Comparison of ENCODE assay signal across 22 cellular contexts in genomic region chr11:82979824-82980223, GRCh38.
DNase-seq lines count a peak whose midpoint lies in the region; ATAC-seq and TF ChIP-seq lines count a peak whose summit lies in the region.
"Had no signal": no experiment of that assay in that cellular context is flagged by ENCODE, and none has a peak within 500 bp of the region (broad histone marks: within the 10 kb centered on the region; RNA-seq: fewer than 3 reads in every experiment).

No MANE protein-coding gene starts in this region.

- peaks cover 47% of the 10 kb centered on the region for H3K4me1 Mint-ChIP-seq in chondrocyte (ENCODE audit: low read depth)
- H3K4me1 Mint-ChIP-seq in CD14-positive monocyte, result no peaks in the 10 kb centered on the region

- H3K27me3 Mint-ChIP-seq in chondrocyte (ENCODE audit: low read depth) (no peaks in the 10 kb centered on the region), CD14-positive monocyte (ENCODE audit: low read depth in 3 of 3) (no peaks in the 10 kb centered on the region)
- H3K27me3 Mint-ChIP-seq: activated CD8-positive, alpha-beta memory T cell treated with anti-CD3 and anti-CD28 coated beads, Interleukin-2, amount 10 ng/mL, durations not matched to agents 7 days and 5 days; activated T-helper 17 cell treated with anti-CD3 and anti-CD28 coated beads, Interleukin-2, amount 50 U/mL, for 72 hours; naive thymus-derived CD8-positive, alpha-beta T cell; type B pancreatic cell had no signal

- DNase-seq in SK-N-SH (no peak), OCI-LY7 (ENCODE audit: low spot score) (no peak), chondrocyte (ENCODE audit: low spot score) (no peak), epidermal melanocyte (ENCODE audit: insufficient read length, low spot score) (no peak), CD14-positive monocyte (ENCODE audit: low spot score) (no peak)
- DNase-seq: activated CD8-positive, alpha-beta memory T cell treated with anti-CD3 and anti-CD28 coated beads, Interleukin-2, amount 10 ng/mL, durations not matched to agents 7 days and 5 days; Calu3; naive thymus-derived CD8-positive, alpha-beta T cell; NCI-H1105 treated with DMSO at 0.1 percent for 48 hours; NCI-H446 treated with DMSO at 0.1 percent for 48 hours; stimulated activated naive CD8-positive, alpha-beta T cell treated with anti-CD3 and anti-CD28 coated beads, Interleukin-15, Interleukin-2, amounts not matched to agents 100 U/mL and 50 U/mL, for 24 hours had no signal

- H3K9me3 Mint-ChIP-seq in chondrocyte (ENCODE audit: low read depth), result no peaks in the 10 kb centered on the region
- no peaks in the 10 kb centered on the region for H3K9me3 Mint-ChIP-seq in CD14-positive monocyte
- H3K9me3 Mint-ChIP-seq: activated T-helper 17 cell treated with anti-CD3 and anti-CD28 coated beads, Interleukin-2, amount 50 U/mL, for 72 hours; T-helper 2 cell treated with Interferon-gamma antibody and Interleukin-4, amounts not matched to agents 5 μg/mL and 100 μg/mL, for 36 hours; type B pancreatic cell had no signal

- H3K79me2 ChIP-seq in SK-N-SH (ENCODE audit: insufficient read depth), result no peaks in the 10 kb centered on the region
- peaks cover 22% of the 10 kb centered on the region; the same call in 1 of the 2 replicates for H3K79me2 ChIP-seq in OCI-LY7 (ENCODE audit: insufficient read depth, low read depth, low read length)

- ATAC-seq in SK-N-SH treated with all-trans-retinoic acid at 6 μM for 48 hours (no peak; the same call in 2 of the 3 replicates), HG02852 (IDR thresholded peaks at IDR 0.05; ENCODE audit: unreplicated experiment) (no peak)
- ATAC-seq: activated CD8-positive, alpha-beta memory T cell treated with anti-CD3 and anti-CD28 coated beads, Interleukin-2, amount 10 ng/mL, durations not matched to agents 7 days and 5 days; naive thymus-derived CD8-positive, alpha-beta T cell had no signal

- H3F3A ChIP-seq in SK-N-SH (replicated peaks; ENCODE audit: insufficient read depth), result peaks cover 24% of the 10 kb centered on the region

- H3K27ac ChIP-seq in SK-N-SH (ENCODE audit: low read depth in 2 of 2, low read length in 1 of 2) (peak overlapping the region; percentile 43 to 76; a peak in 3 of 4 replicates), OCI-LY7 (ENCODE audit: low read depth, low read length, poor library complexity, severe bottlenecking) (peak overlapping the region; percentile 4)
- H3K27ac ChIP-seq: 22Rv1, BLaER1, cardiac muscle cell, prostate gland, SK-N-MC had no signal

- intact Hi-C loops in OCI-LY7 (cut with micrococcal nuclease; ENCODE audit: unreplicated experiment), result no loop called here
- intact Hi-C loops in CD14-positive monocyte (cut with micrococcal nuclease), result no loop called here

- H2AFZ ChIP-seq in SK-N-SH (ENCODE audit: low read depth), result no peak overlapping the region
- H2AFZ ChIP-seq in OCI-LY7 (ENCODE audit: low read length), result no peak overlapping the region

- H3K4me3 ChIP-seq in SK-N-SH (ENCODE audit: low read depth in 2 of 2, low read length in 1 of 2) (no peak overlapping the region), OCI-LY7 (ENCODE audit: low read depth, low read length, poor library complexity, severe bottlenecking) (no peak overlapping the region), skeletal muscle satellite cell (ENCODE audit: low read length) (peak overlapping the region; percentile 28)
- H3K4me3 ChIP-seq: BLaER1, cardiac muscle cell, prostate gland, SK-N-MC had no signal

- BruUV-seq in OCI-LY7 (replicated peaks; lab: Mats Ljungman, UMichigan), result no TSS peak

- H3K9me3 ChIP-seq in SK-N-SH (no peaks in the 10 kb centered on the region), OCI-LY7 (ENCODE audit: low read length) (no peaks in the 10 kb centered on the region; the same call in 1 of the 2 replicates), skeletal muscle satellite cell (replicated peaks; ENCODE audit: low read length) (no peaks in the 10 kb centered on the region)
- H3K9me3 ChIP-seq: BLaER1, prostate gland had no signal

- H3K9ac ChIP-seq in SK-N-SH (peak overlapping the region; percentile 33; the same call in 1 of the 2 replicates), skeletal muscle satellite cell (ENCODE audit: low read depth, low read length) (peak overlapping the region; percentile 43)
- H3K9ac ChIP-seq: BLaER1 had no signal

- H4K20me1 ChIP-seq in SK-N-SH (ENCODE audit: insufficient read depth), result no peaks in the 10 kb centered on the region
- H4K20me1 ChIP-seq in OCI-LY7 (ENCODE audit: insufficient read depth, low read length), result no peaks in the 10 kb centered on the region
- H4K20me1 ChIP-seq: BLaER1 had no signal

- H3K27me3 ChIP-seq in SK-N-SH (ENCODE audit: insufficient read depth) (no peaks in the 10 kb centered on the region), skeletal muscle satellite cell (ENCODE audit: control insufficient read depth, insufficient read depth, low read length) (no peaks in the 10 kb centered on the region)
- H3K27me3 ChIP-seq: BLaER1, cardiac muscle cell had no signal

- H3K36me3 ChIP-seq in SK-N-SH (replicated peaks in 1 of 2; ENCODE audit: control insufficient read depth in 1 of 2, insufficient read depth in 2 of 2, low read length in 1 of 2) (peaks cover 6 to 20% of the 10 kb centered on the region in 2 experiments), OCI-LY7 (ENCODE audit: insufficient read depth, low read length) (peaks cover 77% of the 10 kb centered on the region), skeletal muscle satellite cell (ENCODE audit: insufficient read depth, low read length) (peaks cover 17% of the 10 kb centered on the region)
- H3K36me3 ChIP-seq: cardiac muscle cell, prostate gland had no signal

- CTCF ChIA-PET in SK-N-SH (lab: Yijun Ruan, JAX), result no interaction called here
- CTCF ChIA-PET in OCI-LY7 (lab: Charles Lee; ENCODE audit: unreplicated experiment), result no interaction called here

- peaks cover 19% of the 10 kb centered on the region for H3K36me3 Mint-ChIP-seq in chondrocyte (ENCODE audit: low read depth)
- H3K36me3 Mint-ChIP-seq in CD14-positive monocyte, result no peaks in the 10 kb centered on the region

- H3K9me2 ChIP-seq in SK-N-SH (no peaks in the 10 kb centered on the region), OCI-LY7 (ENCODE audit: insufficient read depth, low read length) (no peaks in the 10 kb centered on the region)

- H3K4me3 Mint-ChIP-seq in chondrocyte (ENCODE audit: unreplicated experiment) (no peak overlapping the region), CD14-positive monocyte (no peak overlapping the region)
- H3K4me3 Mint-ChIP-seq: activated CD8-positive, alpha-beta memory T cell treated with anti-CD3 and anti-CD28 coated beads, Interleukin-2, amount 10 ng/mL, durations not matched to agents 7 days and 5 days; activated T-helper 17 cell treated with anti-CD3 and anti-CD28 coated beads, Interleukin-2, amount 50 U/mL, for 72 hours; naive thymus-derived CD8-positive, alpha-beta T cell; T-helper 2 cell treated with Interferon-gamma antibody and Interleukin-4, amounts not matched to agents 5 μg/mL and 100 μg/mL, for 36 hours; type B pancreatic cell had no signal

- H3K27ac Mint-ChIP-seq in chondrocyte (ENCODE audit: unreplicated experiment) (peak overlapping the region; percentile 88), CD14-positive monocyte (no peak overlapping the region)
- H3K27ac Mint-ChIP-seq: activated CD8-positive, alpha-beta memory T cell treated with anti-CD3 and anti-CD28 coated beads, Interleukin-2, amount 10 ng/mL, durations not matched to agents 7 days and 5 days; T-helper 2 cell treated with Interferon-gamma antibody and Interleukin-4, amounts not matched to agents 5 μg/mL and 100 μg/mL, for 36 hours; type B pancreatic cell had no signal

- H3K4me2 ChIP-seq in SK-N-SH, result peak overlapping the region; percentile 43; the same call in 1 of the 2 replicates
- H3K4me2 ChIP-seq in OCI-LY7 (ENCODE audit: low read length), result no peak overlapping the region
- peak overlapping the region; percentile 33 for H3K4me2 ChIP-seq in skeletal muscle satellite cell (ENCODE audit: low read length)
- H3K4me2 ChIP-seq: BLaER1 had no signal

- H3K4me1 ChIP-seq in SK-N-SH (ENCODE audit: control insufficient read depth in 1 of 2, insufficient read depth in 2 of 2, low read depth in 1 of 2, low read length in 1 of 2) (peaks cover 0 to 16% of the 10 kb centered on the region in 2 experiments; a peak in 2 of 4 replicates), OCI-LY7 (ENCODE audit: insufficient read depth, low read length, poor library complexity, severe bottlenecking) (peaks cover 53% of the 10 kb centered on the region), skeletal muscle satellite cell (ENCODE audit: control insufficient read depth, insufficient read depth, low read length) (peaks cover 38% of the 10 kb centered on the region)
- H3K4me1 ChIP-seq: prostate gland had no signal

- TF ChIP-seq CTCF in SK-N-SH (IDR thresholded peaks at IDR 0.05) (no peak), OCI-LY7 (conservative IDR thresholded peaks at IDR 0.05; ENCODE audit: low read length) (no peak), chondrocyte (IDR thresholded peaks at IDR 0.05) (no peak), CD14-positive monocyte (IDR thresholded peaks at IDR 0.05) (no peak)

- TF ChIP-seq RAD21 in SK-N-SH (IDR thresholded peaks at IDR 0.05; ENCODE audit: low read length), result no peak

- POLR2A ChIA-PET in SK-N-SH (lab: Yijun Ruan, JAX) (interaction anchor here (0.6 kb wide), 1 partner anchor 70 kb away, joined by 3 read pairs; no protein-coding TSS in a partner anchor), OCI-LY7 (lab: Charles Lee) (interaction anchor here (0.6 to 1.1 kb wide), 5 partner anchors 15 to 185 kb away, joined by 3 read pairs; partner anchors contain the start of gene DDIAS)

- no peak for TF ChIP-seq EP300 in SK-N-SH (IDR thresholded peaks at IDR 0.05; ENCODE audit: borderline replicate concordance in 1 of 2, low read depth in 1 of 2, low read length in 1 of 2)

TF ChIP-seq in SK-N-SH, 30 proteins besides CTCF, POLR2A, EP300 and RAD21:
- no peak for TF ChIP-seq SMC3 (IDR thresholded peaks at IDR 0.05; ENCODE audit: low read depth, low read length)
- no peak for TF ChIP-seq USF2 (IDR thresholded peaks at IDR 0.05; ENCODE audit: borderline replicate concordance, low read depth, low read length)

TF ChIP-seq in SK-N-SH treated with all-trans-retinoic acid at 6 μM for 48 hours, 23 proteins besides CTCF, POLR2A, EP300 and RAD21:
- no peak for TF ChIP-seq CSDC2 (CRISPR knock-in tag; IDR thresholded peaks at IDR 0.05)
- no peak for TF ChIP-seq SNAI2 (CRISPR knock-in tag; IDR thresholded peaks at IDR 0.05)
- no peak for TF ChIP-seq ZFP3 (CRISPR knock-in tag; IDR thresholded peaks at IDR 0.05)
- TF ChIP-seq ZNF565 (CRISPR knock-in tag; conservative IDR thresholded peaks at IDR 0.05; ENCODE audit: low read depth), result no peak
TF ChIP-seq in SK-N-SH treated with all-trans-retinoic acid at 6 μM for 48 hours: peak in this region for 0.
